Comparison of ENCODE assay signal across 27 cellular contexts in the genomic region with DNA sequence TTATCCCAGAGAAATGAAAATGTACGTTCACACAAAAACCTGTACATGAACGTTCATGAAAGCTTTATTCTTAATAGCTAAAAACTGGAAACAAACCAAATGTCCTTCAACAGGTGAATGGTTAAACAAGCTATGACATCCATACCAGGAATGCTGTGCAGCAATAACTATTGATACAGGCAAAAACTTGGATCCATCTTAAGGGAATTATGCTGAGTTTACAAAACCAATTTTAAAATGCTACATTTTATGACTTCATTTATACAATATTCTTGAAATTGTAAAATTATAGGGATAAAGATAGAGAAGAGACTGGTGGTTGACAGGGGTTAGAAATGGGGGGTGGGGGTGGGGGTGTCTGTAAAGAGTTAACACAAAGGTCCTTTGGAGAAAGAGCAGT.
"Had no signal": no experiment of that assay in that cellular context is flagged by ENCODE, and none has a peak within 500 bp of the region (broad histone marks: within the 10 kb centered on the region; RNA-seq: fewer than 3 reads in every experiment).

No MANE protein-coding gene starts in this region.

- H3K9me3 ChIP-seq: colonic mucosa had no signal

- H3K27ac ChIP-seq: brain microvascular endothelial cell, colonic mucosa had no signal

- DNase-seq: activated CD4-positive, alpha-beta memory T cell treated with anti-CD3 and anti-CD28 coated beads, Interleukin-2, amount 10 ng/mL, durations not matched to agents 7 days and 5 days; activated CD4-positive, alpha-beta T cell treated with anti-CD3 and anti-CD28 coated beads for 1 hour; activated CD4-positive, alpha-beta T cell treated with anti-CD3 and anti-CD28 coated beads for 4 hours; activated CD4-positive, alpha-beta T cell treated with anti-CD3 and anti-CD28 coated beads, Interleukin-2, amount 10 ng/mL, durations not matched to agents 7 days and 5 days; activated CD4-positive, alpha-beta T cell treated with anti-CD3 and anti-CD28 coated beads, Interleukin-2, amount 50 U/mL, for 4 hours; activated CD8-positive, alpha-beta memory T cell treated with anti-CD3 and anti-CD28 coated beads, Interleukin-2, amount 50 U/mL, for 48 hours; activated gamma-delta T cell; activated naive CD4-positive, alpha-beta T cell; activated naive CD4-positive, alpha-beta T cell treated with anti-CD3 and anti-CD28 coated beads, Interleukin-2, amount 10 ng/mL, durations not matched to agents 7 days and 5 days; activated naive CD8-positive, alpha-beta T cell treated with anti-CD3 and anti-CD28 coated beads, Interleukin-2, amount 10 ng/mL, durations not matched to agents 7 days and 5 days; activated T-cell treated with anti-CD3 and anti-CD28 coated beads for 4 hours; activated T-cell treated with anti-CD3 and anti-CD28 coated beads, Interleukin-2, amount 50 U/mL, for 24 hours; activated T-cell treated with anti-CD3 and anti-CD28 coated beads, Interleukin-2, amount 50 U/mL, for 72 hours; brain microvascular endothelial cell; central memory CD4-positive, alpha-beta T cell; cerebellar nuclear complex; colonic mucosa; effector CD8-positive, alpha-beta T cell; foreskin fibroblast; head of caudate nucleus; T-helper 2 cell had no signal

- H3K36me3 ChIP-seq: brain microvascular endothelial cell, colonic mucosa had no signal

- FAIRE-seq: astrocyte, endothelial cell of umbilical vein, frontal cortex had no signal

- H3K4me1 ChIP-seq: colonic mucosa had no signal

- H3K27me3 ChIP-seq: brain microvascular endothelial cell, colonic mucosa had no signal

- ATAC-seq: activated naive CD4-positive, alpha-beta T cell treated with anti-CD3 and anti-CD28 coated beads, Interleukin-2, amount 50 U/mL, for 72 hours; activated T-cell treated with anti-CD3 and anti-CD28 coated beads, Interleukin-2, amount 50 U/mL, for 72 hours; esophagus mucosa; WTC11 had no signal

- H3K4me3 ChIP-seq: colonic mucosa had no signal
